In the genomic region with DNA sequence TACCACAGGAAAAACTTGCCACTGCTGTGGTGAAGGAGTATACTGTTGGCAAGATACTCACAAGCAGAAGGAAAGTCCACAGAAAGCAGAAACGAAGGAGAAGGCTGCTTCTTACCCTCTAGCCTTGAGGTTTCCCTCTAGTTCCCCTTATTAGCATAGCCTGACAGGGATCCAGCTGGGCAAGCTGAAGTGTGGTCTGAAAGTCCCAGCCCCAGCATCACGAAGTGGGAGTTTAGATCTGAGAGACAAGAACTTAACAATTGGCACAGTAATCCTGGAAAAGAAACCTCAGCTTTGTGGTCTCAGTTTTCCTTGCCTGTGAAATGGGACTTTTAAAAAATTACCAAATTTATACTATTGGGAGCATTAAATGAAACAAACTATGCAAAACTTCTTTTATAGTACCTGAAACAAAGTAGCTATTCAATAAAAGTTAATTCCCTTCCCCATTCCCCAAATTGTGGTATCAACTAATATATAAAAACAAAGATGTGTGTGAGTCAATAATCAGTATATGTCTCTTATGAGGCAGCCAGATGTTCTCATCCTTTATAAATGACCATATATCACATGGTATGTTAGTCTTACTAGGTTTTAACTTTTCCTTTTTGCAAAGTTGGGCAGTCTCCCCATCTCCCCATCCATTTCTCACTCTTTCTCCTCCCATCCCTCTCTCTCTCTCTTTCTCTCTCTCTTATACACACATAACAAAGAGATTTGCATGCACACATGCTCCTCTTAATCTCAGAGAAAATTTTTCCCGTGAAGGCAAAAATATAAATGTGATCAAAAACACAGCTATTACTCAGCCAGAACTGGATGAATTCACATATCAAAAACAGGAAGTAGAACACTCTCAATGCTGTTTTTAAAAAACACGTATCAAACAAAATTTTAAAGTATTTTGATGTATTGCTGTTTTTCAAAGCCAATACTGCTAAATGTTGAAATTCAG, we compare ENCODE assay signal across 17 cellular contexts. TPM values are rescaled to one million over a fixed set of nuclear protein-coding genes. Genes with fewer than 3 reads are reported as not detected.
DNase-seq lines count a peak whose midpoint lies in the region; ATAC-seq and TF ChIP-seq lines count a peak whose summit lies in the region.
"Had no signal": no experiment of that assay in that cellular context is flagged by ENCODE, and none has a peak within 500 bp of the region (broad histone marks: within the 10 kb centered on the region; RNA-seq: fewer than 3 reads in every experiment).

No MANE protein-coding gene starts in this region.

- no peak overlapping the region for H3K9ac ChIP-seq in neuronal stem cell (ENCODE audit: low read depth, low read length, poor library complexity)

- H4K8ac ChIP-seq in neuronal stem cell (ENCODE audit: low read depth, low read length), result no peak overlapping the region

- peak overlapping the region; percentile 66 for H2AFZ ChIP-seq in ACC112 (ENCODE audit: low read length, unreplicated experiment)
- H2AFZ ChIP-seq in neuronal stem cell (ENCODE audit: low read length), result no peak overlapping the region

- H2BK120ac ChIP-seq in neuronal stem cell (ENCODE audit: low read depth, low read length), result no peak overlapping the region

- in situ Hi-C loops in astrocyte of the cerebellum (cut with HindIII; ENCODE audit: low sequenced_read_pairs), result no loop called here

- ATAC-seq in GM21447 (IDR thresholded peaks at IDR 0.05; ENCODE audit: unreplicated experiment), result peak; percentile 78
- peak; percentile 67 for ATAC-seq in HG03565 (IDR thresholded peaks at IDR 0.05; ENCODE audit: unreplicated experiment)
- ATAC-seq: A549 had no signal

- peak; percentile 26 for DNase-seq in astrocyte of the cerebellum (ENCODE audit: low read depth)
- no peak for DNase-seq in cardiac septum (ENCODE audit: low spot score)
- no peak for DNase-seq in DMS53 treated with DMSO at 0.1 percent for 48 hours (lab: John Stamatoyannopoulos, UW; ENCODE audit: unreplicated experiment)
- DNase-seq in neuronal stem cell (ENCODE audit: low spot score), result no peak
- no peak for DNase-seq in NAMALWA (ENCODE audit: low spot score)
- DNase-seq: activated CD4-positive, CD25-positive, alpha-beta regulatory T cell treated with anti-CD3 and anti-CD28 coated beads, Interleukin-2, amount 50 U/mL, for 72 hours; DMS153; NCI-H524 treated with DMSO at 0.1 percent for 48 hours; Right ventricle myocardium superior; sigmoid colon; thyroid gland had no signal

- H3K4ac ChIP-seq in neuronal stem cell (ENCODE audit: low read length), result no peak overlapping the region

- WGBS in neuronal stem cell (ENCODE audit: extremely low coverage in 2 of 2, insufficient read length in 2 of 2, insufficient replicate concordance in 1 of 2), 2 donors, result no CpG with 5 or more reads among the region's 4 CpGs

- no peak overlapping the region for H4K91ac ChIP-seq in neuronal stem cell (ENCODE audit: low read depth, low read length, poor library complexity)

- H3K9me3 ChIP-seq in neuronal stem cell (replicated peaks in 1 of 2; ENCODE audit: control insufficient read depth in 2 of 2, insufficient read depth in 1 of 2, low read depth in 1 of 2, low read length in 2 of 2), result no peaks in the 10 kb centered on the region
- H3K9me3 ChIP-seq: A549, esophagus muscularis mucosa, thyroid gland had no signal

- H3K4me3 ChIP-seq in ACC112 (ENCODE audit: low read depth, low read length), result peak overlapping the region; percentile 33
- H3K4me3 ChIP-seq in astrocyte of the cerebellum (ENCODE audit: low read depth, low read length), result no peak overlapping the region
- no peak overlapping the region for H3K4me3 ChIP-seq in neuronal stem cell (ENCODE audit: low read length in 2 of 2)
- H3K4me3 ChIP-seq: A549, cardiac muscle cell, esophagus muscularis mucosa, sigmoid colon, thyroid gland had no signal

- no peak overlapping the region for H2BK12ac ChIP-seq in neuronal stem cell (ENCODE audit: low read length)

- no peak overlapping the region for H3K4me2 ChIP-seq in neuronal stem cell (ENCODE audit: insufficient read depth, low read length, poor library complexity, severe bottlenecking)
- H3K4me2 ChIP-seq: A549 had no signal

- no peak overlapping the region for H3K14ac ChIP-seq in neuronal stem cell (ENCODE audit: low read length)

- intact Hi-C loops in cardiac septum (cut with DNase I), result no loop called here

- no peak overlapping the region for H3K23ac ChIP-seq in neuronal stem cell (ENCODE audit: low read depth, low read length, poor library complexity)

- TF ChIP-seq CTCF in astrocyte of the cerebellum (IDR thresholded peaks at IDR 0.05; ENCODE audit: low read depth, low read length, missing control alignments), result no peak

- H2BK5ac ChIP-seq in neuronal stem cell (ENCODE audit: low read length), result no peak overlapping the region

- no peak overlapping the region for H2BK15ac ChIP-seq in neuronal stem cell (ENCODE audit: low read length)

- no peaks in the 10 kb centered on the region for H3K79me1 ChIP-seq in neuronal stem cell (ENCODE audit: low read depth, low read length)

- no peaks in the 10 kb centered on the region for H3K79me2 ChIP-seq in ACC112 (ENCODE audit: control insufficient read depth, insufficient read depth, low read length, unreplicated experiment)

- H2AK5ac ChIP-seq in neuronal stem cell (ENCODE audit: low read depth, low read length), result no peak overlapping the region

- no peaks in the 10 kb centered on the region for H3K27me3 ChIP-seq in ACC112 (ENCODE audit: insufficient read depth, low read length)
- H3K27me3 ChIP-seq in neuronal stem cell (ENCODE audit: control insufficient read depth in 3 of 3, insufficient read depth in 3 of 3, low read depth in 1 of 3, low read length in 3 of 3), result no peaks in the 10 kb centered on the region
- H3K27me3 ChIP-seq: cardiac muscle cell, esophagus muscularis mucosa, sigmoid colon, thyroid gland had no signal

- H3K36me3 ChIP-seq in ACC112 (ENCODE audit: insufficient read depth, low read length) (no peaks in the 10 kb centered on the region; the same call in 1 of the 2 replicates), neuronal stem cell (replicated peaks in 1 of 2; ENCODE audit: control insufficient read depth in 2 of 2, insufficient read depth in 2 of 2, low read length in 2 of 2) (no peaks in the 10 kb centered on the region)
- H3K36me3 ChIP-seq: cardiac muscle cell, sigmoid colon had no signal

- peaks cover 47% of the 10 kb centered on the region for H3K4me1 ChIP-seq in ACC112 (ENCODE audit: control insufficient read depth, insufficient read depth, low read length, unreplicated experiment)
- H3K4me1 ChIP-seq in neuronal stem cell (ENCODE audit: control insufficient read depth in 2 of 2, insufficient read depth in 1 of 2, low read depth in 1 of 2, low read length in 2 of 2), result no peaks in the 10 kb centered on the region
- H3K4me1 ChIP-seq: A549, sigmoid colon, thyroid gland had no signal

- H3K27ac ChIP-seq in ACC112 (ENCODE audit: low read depth, low read length) (peak overlapping the region; percentile 81), neuronal stem cell (replicated peaks; ENCODE audit: low read length) (no peak overlapping the region)
- H3K27ac ChIP-seq: A549, cardiac muscle cell, esophagus muscularis mucosa, sigmoid colon, thyroid gland had no signal

- H3K18ac ChIP-seq in neuronal stem cell (ENCODE audit: low read length), result no peak overlapping the region

RNA-seq across cellular contexts. Expression of a gene that starts 57.8 kb away (rescaled TPM):
- total RNA-seq in cardiac septum, result 9.7 TPM
- polyA plus RNA-seq in neuronal stem cell (2013, experiment 1 of 2), result 3.2 TPM
- 3.0 TPM for polyA plus RNA-seq in neuronal stem cell (2013, experiment 2 of 2)
